In genomic region chr17:16386126-16386507, GRCh38 we compare ENCODE assay signal across 8 cellular contexts. TPM values are rescaled to one million over a fixed set of nuclear protein-coding genes. Genes with fewer than 3 reads are reported as not detected.
A peak's percentile ranks its signal among the peaks of the same experiment; 100 is the strongest.
DNase-seq lines count a peak whose midpoint lies in the region; TF ChIP-seq lines count a peak whose summit lies in the region.
"Not testable (repeated sequence)": the region's sequence is repeated elsewhere in the genome, so short reads cannot be mapped to it uniquely, and the experiment has no call there.

No MANE protein-coding gene starts in this region.

- POLR2A ChIA-PET in activated CD4-positive, alpha-beta memory T cell treated with anti-CD3 and anti-CD28 coated beads for 36 hours (lab: Charles Lee) = interaction anchor here (0.7 kb wide), 1 partner anchor 18 kb away, joined by 5 read pairs; no protein-coding TSS in a partner anchor

- CTCF ChIA-PET in activated CD4-positive, alpha-beta memory T cell treated with anti-CD3 and anti-CD28 coated beads for 36 hours (lab: Charles Lee) = interaction anchor here (0.7 to 3.6 kb wide), 8 partner anchors 22 to 138 kb away, joined by 3 to 23 read pairs (median 4); partner anchors contain the start of gene TRPV2

- not testable (repeated sequence) for DNase-seq in MM.1S; activated CD4-positive, alpha-beta memory T cell treated with anti-CD3 and anti-CD28 coated beads for 36 hours; glutamatergic neuron; vagina (ENCODE audit: extremely low spot score in 2 of 2)

- peak overlapping the region; percentile 35; the same call in 1 of the 2 replicates for H3K9ac ChIP-seq in MM.1S (ENCODE audit: low read length)
- H3K9ac ChIP-seq in skeletal muscle satellite cell (ENCODE audit: low read depth, low read length) = peak overlapping the region; percentile 31

- H3K4me1 Mint-ChIP-seq in activated CD4-positive, alpha-beta memory T cell treated with anti-CD3 and anti-CD28 coated beads for 36 hours (ENCODE audit: low read depth) = peaks cover 49% of the 10 kb centered on the region
- H3K4me1 Mint-ChIP-seq in brain (peaks cover 59% of the 10 kb centered on the region), glutamatergic neuron (ENCODE audit: low read depth, unreplicated experiment) (peaks cover 14% of the 10 kb centered on the region)

- not testable (repeated sequence) for H3K36me3 ChIP-seq in MM.1S (replicated peaks; ENCODE audit: insufficient read depth, low read length)
- H3K36me3 ChIP-seq in skeletal muscle satellite cell (ENCODE audit: insufficient read depth, low read length) = peaks cover 22% of the 10 kb centered on the region
- H3K36me3 ChIP-seq in vagina = peaks cover 0 to 18% of the 10 kb centered on the region in 2 donors

- H3K27me3 Mint-ChIP-seq in activated CD4-positive, alpha-beta memory T cell treated with anti-CD3 and anti-CD28 coated beads for 36 hours; glutamatergic neuron (ENCODE audit: unreplicated experiment): not testable (repeated sequence)
- peaks cover 14% of the 10 kb centered on the region for H3K27me3 Mint-ChIP-seq in brain

- H3K9me3 Mint-ChIP-seq in activated CD4-positive, alpha-beta memory T cell treated with anti-CD3 and anti-CD28 coated beads for 36 hours; glutamatergic neuron (ENCODE audit: unreplicated experiment): not testable (repeated sequence)
- H3K9me3 Mint-ChIP-seq in brain = peaks cover 5 to 15% (median 10%) of the 10 kb centered on the region in 5 experiments

- H3K4me3 ChIP-seq in GM08714 (ENCODE audit: low read length) (peak overlapping the region; percentile 63; the same call in 1 of the 2 replicates), MM.1S (ENCODE audit: low read length) (peak overlapping the region; percentile 61), mononuclear cell (ENCODE audit: low read length) (peak overlapping the region; percentile 34), skeletal muscle satellite cell (ENCODE audit: low read length) (peak overlapping the region; percentile 73), vagina (peak overlapping the region; percentile 46 to 55)

- H3K4me2 ChIP-seq in MM.1S (ENCODE audit: low read depth, low read length) (peak overlapping the region; percentile 77; the same call in 1 of the 2 replicates), skeletal muscle satellite cell (ENCODE audit: low read length) (peak overlapping the region; percentile 87)

- intact Hi-C loops in activated CD4-positive, alpha-beta memory T cell treated with anti-CD3 and anti-CD28 coated beads for 36 hours (cut with micrococcal nuclease) = loop anchor here (1.0 to 10.0 kb wide), 5 partner anchors 29 to 199 kb away; partner anchors contain the start of gene TRPV2
- intact Hi-C loops in vagina (cut with DNase I) = loop anchor here (2.0 kb wide), 1 partner anchor 29 kb away; the partner anchor contains the start of gene TRPV2

- H3K27ac ChIP-seq in MM.1S (ENCODE audit: low read length) = not testable (repeated sequence)
- peak overlapping the region; percentile 100 for H3K27ac ChIP-seq in vagina

- peaks cover 14% of the 10 kb centered on the region; the same call in 1 of the 2 replicates for H3F3A ChIP-seq in MM.1S (ENCODE audit: insufficient read depth, low read length)

- peaks cover 30% of the 10 kb centered on the region for H3K36me3 Mint-ChIP-seq in activated CD4-positive, alpha-beta memory T cell treated with anti-CD3 and anti-CD28 coated beads for 36 hours
- peaks cover 36% of the 10 kb centered on the region for H3K36me3 Mint-ChIP-seq in brain
- H3K36me3 Mint-ChIP-seq in glutamatergic neuron (ENCODE audit: unreplicated experiment) = not testable (repeated sequence)

- not testable (repeated sequence) for H3K27ac Mint-ChIP-seq in activated CD4-positive, alpha-beta memory T cell treated with anti-CD3 and anti-CD28 coated beads for 36 hours; glutamatergic neuron (ENCODE audit: unreplicated experiment)
- H3K27ac Mint-ChIP-seq in brain = peak overlapping the region in 1 of 5 experiments; percentile 92

- not testable (repeated sequence) for H3K4me1 ChIP-seq in MM.1S (ENCODE audit: low read length)
- H3K4me1 ChIP-seq in mononuclear cell (ENCODE audit: insufficient read depth, low read length) = peaks cover 48% of the 10 kb centered on the region
- peaks cover 25% of the 10 kb centered on the region for H3K4me1 ChIP-seq in skeletal muscle satellite cell (ENCODE audit: control insufficient read depth, insufficient read depth, low read length)
- H3K4me1 ChIP-seq in vagina = peaks cover 36% of the 10 kb centered on the region

- not testable (repeated sequence) for TF ChIP-seq CTCF in MM.1S (IDR thresholded peaks at IDR 0.05; ENCODE audit: low read length); brain (conservative IDR thresholded peaks at IDR 0.05); glutamatergic neuron (IDR thresholded peaks at IDR 0.05; ENCODE audit: partially characterized antibody, unreplicated experiment); vagina (IDR thresholded peaks at IDR 0.05)

- TF ChIP-seq POLR2A in vagina (IDR thresholded peaks at IDR 0.05) = not testable (repeated sequence)

- H4K20me1 ChIP-seq in MM.1S (ENCODE audit: insufficient read depth, low read length) = not testable (repeated sequence)

- H3K9me3 ChIP-seq in MM.1S (replicated peaks; ENCODE audit: insufficient read depth, low read length); mononuclear cell (ENCODE audit: low read depth, low read length); skeletal muscle satellite cell (replicated peaks; ENCODE audit: low read length); vagina: not testable (repeated sequence)

- H3K9me2 ChIP-seq in MM.1S (replicated peaks; ENCODE audit: insufficient read depth, low read length) = not testable (repeated sequence)

- peak overlapping the region; percentile 87 for H2AFZ ChIP-seq in MM.1S (ENCODE audit: low read length)

- peak overlapping the region; percentile 83 for H3K4me3 Mint-ChIP-seq in activated CD4-positive, alpha-beta memory T cell treated with anti-CD3 and anti-CD28 coated beads for 36 hours
- peak overlapping the region; percentile 88 to 93 (median 91) for H3K4me3 Mint-ChIP-seq in brain
- peak overlapping the region; percentile 92 for H3K4me3 Mint-ChIP-seq in glutamatergic neuron (ENCODE audit: unreplicated experiment)

- H3K79me2 ChIP-seq in MM.1S (ENCODE audit: low read length) = not testable (repeated sequence)

- H3K27me3 ChIP-seq in MM.1S (replicated peaks; ENCODE audit: insufficient read depth, low read length); mononuclear cell (ENCODE audit: insufficient read depth, low read length); skeletal muscle satellite cell (ENCODE audit: control insufficient read depth, insufficient read depth, low read length); vagina: not testable (repeated sequence)

RNA-seq across cellular contexts. Expression of gene UBB, which starts 5.2 kb away (rescaled TPM):
- 1,000 to 10,000 TPM; 1,695 to 1,771 TPM for total RNA-seq in activated CD4-positive, alpha-beta memory T cell treated with anti-CD3 and anti-CD28 coated beads for 36 hours
- 3,999 TPM for polyA plus RNA-seq in brain (ENCODE audit: insufficient read depth, low read depth, low replicate concordance)
- total RNA-seq in glutamatergic neuron (ENCODE audit: unreplicated experiment) (1,286 TPM), mononuclear cell (1,077 TPM), vagina (625 TPM)
- total RNA-seq in skeletal muscle satellite cell (2012; rRNA removed) = 1,088 and 1,189 TPM in 2 replicates

RNA-seq across cellular contexts. Expression of gene TRPV2, which starts 29.3 kb away (rescaled TPM):
- total RNA-seq in activated CD4-positive, alpha-beta memory T cell treated with anti-CD3 and anti-CD28 coated beads for 36 hours = 10 to 100 TPM; 46.0 to 50.6 TPM
- 7.8 TPM for polyA plus RNA-seq in brain (ENCODE audit: insufficient read depth, low read depth, low replicate concordance)
- total RNA-seq in glutamatergic neuron (ENCODE audit: unreplicated experiment) = 27.0 TPM
- total RNA-seq in mononuclear cell = 23.1 TPM
- total RNA-seq in skeletal muscle satellite cell (2012; rRNA removed) = 59.8 and 117 TPM in 2 replicates
- total RNA-seq in vagina = 22.3 TPM

RNA-seq across cellular contexts. Expression of gene CENPV, which starts 32.8 kb away (rescaled TPM):
- 10 to 100 TPM; 43.0 to 44.2 TPM for total RNA-seq in activated CD4-positive, alpha-beta memory T cell treated with anti-CD3 and anti-CD28 coated beads for 36 hours
- 172 TPM for polyA plus RNA-seq in brain (ENCODE audit: insufficient read depth, low read depth, low replicate concordance)
- 178 TPM for total RNA-seq in glutamatergic neuron (ENCODE audit: unreplicated experiment)
- total RNA-seq in mononuclear cell = 12.7 TPM
- total RNA-seq in skeletal muscle satellite cell (2012; rRNA removed) = 11.4 and 17.5 TPM in 2 replicates
- total RNA-seq in vagina = 4.2 TPM
